1 cellular context compared by ENCODE assay signal in the genomic region with DNA sequence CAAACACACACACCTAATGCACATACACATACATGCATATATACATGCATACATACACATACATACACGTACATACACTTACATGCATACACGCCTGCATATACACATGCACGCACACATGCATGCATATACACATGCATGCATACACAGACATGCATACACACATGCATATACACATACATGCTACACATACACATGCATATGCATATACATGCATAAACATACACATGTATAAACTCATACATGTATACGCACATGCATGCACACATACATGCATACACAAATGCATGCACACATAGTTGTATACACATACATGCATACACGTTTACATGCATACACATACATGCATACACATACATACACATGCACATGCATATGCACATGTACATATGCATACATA.
A peak's percentile ranks its signal among the peaks of the same experiment; 100 is the strongest.
TF ChIP-seq lines count a peak whose summit lies in the region.

No MANE protein-coding gene starts in this region.

TF ChIP-seq in HepG2, 621 proteins besides CTCF, POLR2A, EP300 and RAD21:
- TF ChIP-seq ZSCAN25 (CRISPR knock-in tag; IDR thresholded peaks at IDR 0.05) (no peak), ZC3H13 (CRISPR knock-in tag; IDR thresholded peaks at IDR 0.05) (no peak), ZNF589 (CRISPR knock-in tag; conservative IDR thresholded peaks at IDR 0.05) (peak; percentile 58; the same call in 1 of the 2 replicates), JUND (CRISPR knock-in tag; IDR thresholded peaks at IDR 0.05) (no peak), ZNF207 (IDR thresholded peaks at IDR 0.05; ENCODE audit: borderline replicate concordance) (0 out of 2 replicates have a peak, but pooled peaks have one; percentile 34), IKZF1 (IDR thresholded peaks at IDR 0.05) (no peak), NFE2 (CRISPR knock-in tag; IDR thresholded peaks at IDR 0.05) (no peak), NFIB (CRISPR knock-in tag; IDR thresholded peaks at IDR 0.05; ENCODE audit: borderline replicate concordance) (no peak), ZNF496 (CRISPR knock-in tag; IDR thresholded peaks at IDR 0.05; ENCODE audit: insufficient replicate concordance) (no peak), HOXA7 (CRISPR knock-in tag; IDR thresholded peaks at IDR 0.05) (peak; percentile 82; the same call in 1 of the 2 replicates), FLYWCH1 (CRISPR knock-in tag; IDR thresholded peaks at IDR 0.05) (no peak), ZNF672 (CRISPR knock-in tag; IDR thresholded peaks at IDR 0.05) (0 out of 2 replicates have a peak, but pooled peaks have one; percentile 56), AGO1 (IDR thresholded peaks at IDR 0.05; ENCODE audit: low read depth, low read length, poor library complexity, severe bottlenecking) (no peak), HDAC2 (CRISPR knock-in tag; IDR thresholded peaks at IDR 0.05) (no peak), ZBTB7A (CRISPR knock-in tag; IDR thresholded peaks at IDR 0.05) (0 out of 2 replicates have a peak, but pooled peaks have one; percentile 28)
- TF ChIP-seq, protein P1, sequence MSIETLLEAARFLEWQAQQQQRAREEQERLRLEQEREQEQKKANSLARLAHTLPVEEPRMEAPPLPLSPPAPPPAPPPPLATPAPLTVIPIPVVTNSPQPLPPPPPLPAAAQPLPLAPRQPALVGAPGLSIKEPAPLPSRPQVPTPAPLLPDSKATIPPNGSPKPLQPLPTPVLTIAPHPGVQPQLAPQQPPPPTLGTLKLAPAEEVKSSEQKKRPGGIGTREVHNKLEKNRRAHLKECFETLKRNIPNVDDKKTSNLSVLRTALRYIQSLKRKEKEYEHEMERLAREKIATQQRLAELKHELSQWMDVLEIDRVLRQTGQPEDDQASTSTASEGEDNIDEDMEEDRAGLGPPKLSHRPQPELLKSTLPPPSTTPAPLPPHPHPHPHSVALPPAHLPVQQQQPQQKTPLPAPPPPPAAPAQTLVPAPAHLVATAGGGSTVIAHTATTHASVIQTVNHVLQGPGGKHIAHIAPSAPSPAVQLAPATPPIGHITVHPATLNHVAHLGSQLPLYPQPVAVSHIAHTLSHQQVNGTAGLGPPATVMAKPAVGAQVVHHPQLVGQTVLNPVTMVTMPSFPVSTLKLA (IDR thresholded peaks at IDR 0.05) = peak; percentile 84
- TF ChIP-seq, protein P2, sequence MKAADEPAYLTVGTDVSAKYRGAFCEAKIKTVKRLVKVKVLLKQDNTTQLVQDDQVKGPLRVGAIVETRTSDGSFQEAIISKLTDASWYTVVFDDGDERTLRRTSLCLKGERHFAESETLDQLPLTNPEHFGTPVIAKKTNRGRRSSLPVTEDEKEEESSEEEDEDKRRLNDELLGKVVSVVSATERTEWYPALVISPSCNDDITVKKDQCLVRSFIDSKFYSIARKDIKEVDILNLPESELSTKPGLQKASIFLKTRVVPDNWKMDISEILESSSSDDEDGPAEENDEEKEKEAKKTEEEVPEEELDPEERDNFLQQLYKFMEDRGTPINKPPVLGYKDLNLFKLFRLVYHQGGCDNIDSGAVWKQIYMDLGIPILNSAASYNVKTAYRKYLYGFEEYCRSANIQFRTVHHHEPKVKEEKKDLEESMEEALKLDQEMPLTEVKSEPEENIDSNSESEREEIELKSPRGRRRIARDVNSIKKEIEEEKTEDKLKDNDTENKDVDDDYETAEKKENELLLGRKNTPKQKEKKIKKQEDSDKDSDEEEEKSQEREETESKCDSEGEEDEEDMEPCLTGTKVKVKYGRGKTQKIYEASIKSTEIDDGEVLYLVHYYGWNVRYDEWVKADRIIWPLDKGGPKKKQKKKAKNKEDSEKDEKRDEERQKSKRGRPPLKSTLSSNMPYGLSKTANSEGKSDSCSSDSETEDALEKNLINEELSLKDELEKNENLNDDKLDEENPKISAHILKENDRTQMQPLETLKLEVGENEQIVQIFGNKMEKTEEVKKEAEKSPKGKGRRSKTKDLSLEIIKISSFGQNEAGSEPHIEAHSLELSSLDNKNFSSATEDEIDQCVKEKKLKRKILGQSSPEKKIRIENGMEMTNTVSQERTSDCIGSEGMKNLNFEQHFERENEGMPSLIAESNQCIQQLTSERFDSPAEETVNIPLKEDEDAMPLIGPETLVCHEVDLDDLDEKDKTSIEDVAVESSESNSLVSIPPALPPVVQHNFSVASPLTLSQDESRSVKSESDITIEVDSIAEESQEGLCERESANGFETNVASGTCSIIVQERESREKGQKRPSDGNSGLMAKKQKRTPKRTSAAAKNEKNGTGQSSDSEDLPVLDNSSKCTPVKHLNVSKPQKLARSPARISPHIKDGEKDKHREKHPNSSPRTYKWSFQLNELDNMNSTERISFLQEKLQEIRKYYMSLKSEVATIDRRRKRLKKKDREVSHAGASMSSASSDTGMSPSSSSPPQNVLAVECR (CRISPR knock-in tag; IDR thresholded peaks at IDR 0.05; ENCODE audit: borderline replicate concordance) = no peak
- TF ChIP-seq, protein P3, sequence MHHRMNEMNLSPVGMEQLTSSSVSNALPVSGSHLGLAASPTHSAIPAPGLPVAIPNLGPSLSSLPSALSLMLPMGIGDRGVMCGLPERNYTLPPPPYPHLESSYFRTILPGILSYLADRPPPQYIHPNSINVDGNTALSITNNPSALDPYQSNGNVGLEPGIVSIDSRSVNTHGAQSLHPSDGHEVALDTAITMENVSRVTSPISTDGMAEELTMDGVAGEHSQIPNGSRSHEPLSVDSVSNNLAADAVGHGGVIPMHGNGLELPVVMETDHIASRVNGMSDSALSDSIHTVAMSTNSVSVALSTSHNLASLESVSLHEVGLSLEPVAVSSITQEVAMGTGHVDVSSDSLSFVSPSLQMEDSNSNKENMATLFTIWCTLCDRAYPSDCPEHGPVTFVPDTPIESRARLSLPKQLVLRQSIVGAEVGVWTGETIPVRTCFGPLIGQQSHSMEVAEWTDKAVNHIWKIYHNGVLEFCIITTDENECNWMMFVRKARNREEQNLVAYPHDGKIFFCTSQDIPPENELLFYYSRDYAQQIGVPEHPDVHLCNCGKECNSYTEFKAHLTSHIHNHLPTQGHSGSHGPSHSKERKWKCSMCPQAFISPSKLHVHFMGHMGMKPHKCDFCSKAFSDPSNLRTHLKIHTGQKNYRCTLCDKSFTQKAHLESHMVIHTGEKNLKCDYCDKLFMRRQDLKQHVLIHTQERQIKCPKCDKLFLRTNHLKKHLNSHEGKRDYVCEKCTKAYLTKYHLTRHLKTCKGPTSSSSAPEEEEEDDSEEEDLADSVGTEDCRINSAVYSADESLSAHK (CRISPR knock-in tag; IDR thresholded peaks at IDR 0.05; ENCODE audit: borderline replicate concordance) = no peak
TF ChIP-seq in HepG2: peak in this region for 6.
